21 cellular contexts compared by ENCODE assay signal in the genomic region with DNA sequence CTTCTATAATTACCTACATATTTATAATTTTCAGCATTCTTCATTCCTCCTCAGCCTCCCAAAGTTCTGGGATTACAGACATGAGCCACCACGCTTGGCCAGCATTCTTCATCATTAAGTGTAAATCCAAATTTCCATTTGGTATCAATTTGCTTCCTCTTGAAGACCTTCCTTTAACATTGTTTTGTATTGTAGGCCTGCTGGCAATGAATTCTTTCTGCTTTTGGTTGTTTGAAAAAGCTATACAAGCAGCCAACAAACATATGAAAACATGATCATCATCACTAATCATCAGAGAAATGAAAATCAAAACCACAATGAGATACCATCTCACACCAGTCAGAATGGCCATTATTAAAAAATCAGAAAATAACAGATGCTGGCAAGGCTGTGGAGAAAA. TPM values are rescaled to one million over a fixed set of nuclear protein-coding genes. Genes with fewer than 3 reads are reported as not detected.
"Had no signal": no experiment of that assay in that cellular context is flagged by ENCODE, and none has a peak within 500 bp of the region (broad histone marks: within the 10 kb centered on the region; RNA-seq: fewer than 3 reads in every experiment).

No MANE protein-coding gene starts in this region.

- H3K4me3 ChIP-seq: colonic mucosa, dorsolateral prefrontal cortex, esophagus muscularis mucosa, gastrocnemius medialis, heart right ventricle, left lung, lower lobe of right lung had no signal

- H3K27ac ChIP-seq: colonic mucosa, dorsolateral prefrontal cortex, esophagus muscularis mucosa, gastrocnemius medialis, heart right ventricle, left lung, lower lobe of right lung had no signal

- DNase-seq: colonic mucosa; dermis blood vessel endothelial cell; dorsolateral prefrontal cortex; effector CD4-positive, alpha-beta T cell; effector memory CD4-positive, alpha-beta T cell; foreskin fibroblast; foreskin melanocyte; gastrocnemius medialis; glutamatergic neuron; head of caudate nucleus; heart right ventricle; hippocampal formation; left cardiac atrium; left lung; left ventricle myocardium superior; lower lobe of right lung; mesenchymal stem cell; midbrain; naive thymus-derived CD4-positive, alpha-beta T cell had no signal

- H3K27ac Mint-ChIP-seq: naive thymus-derived CD4-positive, alpha-beta T cell had no signal

- H3K36me3 ChIP-seq: colonic mucosa, esophagus muscularis mucosa, gastrocnemius medialis, heart right ventricle, left lung, lower lobe of right lung had no signal

- H3K9me3 ChIP-seq: colonic mucosa, esophagus muscularis mucosa, gastrocnemius medialis, heart right ventricle, left lung, lower lobe of right lung had no signal

- H3K4me1 ChIP-seq: colonic mucosa, esophagus muscularis mucosa, gastrocnemius medialis, heart right ventricle, left lung, lower lobe of right lung had no signal

- H3K27me3 ChIP-seq: colonic mucosa, dorsolateral prefrontal cortex, esophagus muscularis mucosa, gastrocnemius medialis, left lung had no signal

- H3K4me3 Mint-ChIP-seq: naive thymus-derived CD4-positive, alpha-beta T cell had no signal

RNA-seq across cellular contexts. Expression of a gene that starts 56.4 kb away (rescaled TPM):
- total RNA-seq: endothelial cell of umbilical vein had no signal
- polyA plus RNA-seq: endothelial cell of umbilical vein had no signal
